ENCODE assay signal across 2 cellular contexts in the genomic region with DNA sequence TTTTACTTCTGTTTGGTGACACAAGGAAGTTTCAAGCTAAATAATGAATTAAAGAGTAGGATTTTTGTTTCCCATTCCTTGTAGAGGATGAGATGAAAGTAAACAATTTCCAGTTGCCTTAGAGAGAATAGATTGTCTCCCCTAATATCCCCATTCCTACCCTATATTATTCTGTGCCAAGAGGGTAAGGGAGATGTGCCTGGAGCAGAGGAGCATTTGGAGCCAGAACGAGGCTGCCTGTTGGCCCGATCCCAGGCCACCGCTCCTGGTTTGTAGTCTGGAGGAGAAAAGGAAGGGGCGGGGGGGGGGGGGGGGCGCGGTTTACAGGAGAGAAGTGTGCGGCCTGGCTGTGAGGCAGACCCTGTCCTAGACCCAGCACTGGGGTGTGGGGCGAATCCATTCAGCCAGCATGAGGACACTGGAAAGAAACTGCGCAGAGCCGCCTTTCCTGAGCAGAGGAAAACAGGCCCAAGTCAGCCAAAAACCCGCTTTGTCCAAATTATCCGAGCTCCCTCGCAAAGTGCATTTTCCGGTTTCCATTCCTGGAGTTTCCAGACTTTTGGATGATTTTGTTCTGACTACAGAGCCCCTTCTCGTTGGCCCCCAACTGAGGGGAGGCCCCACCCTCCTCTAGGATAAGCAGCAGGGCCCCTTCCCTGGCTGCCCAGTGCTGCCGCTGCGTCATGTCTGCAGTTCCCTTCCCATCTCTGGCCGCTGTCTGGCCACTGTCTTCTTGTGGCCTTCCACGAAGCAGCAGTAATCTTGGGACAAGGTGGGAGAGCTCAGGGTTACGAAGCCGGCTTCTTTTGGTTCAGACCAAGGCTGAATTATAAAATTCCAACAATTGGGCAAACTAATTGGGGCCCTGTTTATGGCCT.
TF ChIP-seq lines count a peak whose summit lies in the region.

No MANE protein-coding gene starts in this region.

TF ChIP-seq in GM23338, 12 proteins besides CTCF, POLR2A, EP300 and RAD21:
- TF ChIP-seq CREB1 (CRISPR knock-in tag; IDR thresholded peaks at IDR 0.05; ENCODE audit: low read depth) = no peak
- TF ChIP-seq EZH2 (IDR thresholded peaks at IDR 0.05; ENCODE audit: low read depth, unreplicated experiment) = peak; percentile 94
- no peak for TF ChIP-seq STAT1 (IDR thresholded peaks at IDR 0.05; ENCODE audit: unreplicated experiment)
- TF ChIP-seq REST (IDR thresholded peaks at IDR 0.05; ENCODE audit: unreplicated experiment) = no peak

TF ChIP-seq in K562, 482 proteins besides CTCF, POLR2A, EP300 and RAD21 (continues in another document):
- TF ChIP-seq SPI1 (IDR thresholded peaks at IDR 0.05; ENCODE audit: borderline replicate concordance, low read depth, low read length) (0 out of 2 replicates have a peak, but pooled peaks have one; percentile 4), TRIM24 (IDR thresholded peaks at IDR 0.05) (no peak), BCL6 (CRISPR knock-in tag; IDR thresholded peaks at IDR 0.05) (no peak), CBX3 (IDR thresholded peaks at IDR 0.05; ENCODE audit: borderline replicate concordance in 1 of 2, low read length in 2 of 2) (no peak), FOXK1 (CRISPR knock-in tag; IDR thresholded peaks at IDR 0.05; ENCODE audit: borderline replicate concordance) (no peak), EP400 (IDR thresholded peaks at IDR 0.05) (no peak), ZBTB7A (IDR thresholded peaks at IDR 0.05; ENCODE audit: borderline replicate concordance, control insufficient read depth, low read depth, low read length) (peak; percentile 21; the same call in 1 of the 2 replicates), ZNF436 (CRISPR knock-in tag; IDR thresholded peaks at IDR 0.05) (no peak), ZNF766 (CRISPR knock-in tag; conservative IDR thresholded peaks at IDR 0.05) (no peak), NCOA2 (IDR thresholded peaks at IDR 0.05; ENCODE audit: partially characterized antibody in 2 of 2) (no peak), KDM5B (IDR thresholded peaks at IDR 0.05; ENCODE audit: insufficient replicate concordance, low read depth, low read length) (peak; percentile 40), WHSC1 (IDR thresholded peaks at IDR 0.05; ENCODE audit: low read length) (peak; percentile 27), SMARCA4 (IDR thresholded peaks at IDR 0.05) (0 out of 2 replicates have a peak, but pooled peaks have one; percentile 18), ZNF584 (CRISPR knock-in tag; IDR thresholded peaks at IDR 0.05; ENCODE audit: low read depth) (no peak), MBD2 (IDR thresholded peaks at IDR 0.05; ENCODE audit: borderline replicate concordance, low read depth) (0 out of 2 replicates have a peak, but pooled peaks have one; percentile 21), TSC22D4 (tag; IDR thresholded peaks at IDR 0.05) (no peak), ZNF184 (CRISPR knock-in tag; IDR thresholded peaks at IDR 0.05) (no peak), ZNF507 (tag; conservative IDR thresholded peaks at IDR 0.05) (no peak), CC2D1A (IDR thresholded peaks at IDR 0.05) (no peak), RAD51 (IDR thresholded peaks at IDR 0.05; ENCODE audit: borderline replicate concordance, low read depth) (no peak), PRDM10 (IDR thresholded peaks at IDR 0.05; ENCODE audit: partially characterized antibody) (no peak), BMI1 (IDR thresholded peaks at IDR 0.05; ENCODE audit: low read length) (no peak), TAF7 (tag; IDR thresholded peaks at IDR 0.05) (no peak), PHF8 (IDR thresholded peaks at IDR 0.05; ENCODE audit: borderline replicate concordance, low read length) (peak; percentile 24; the same call in 1 of the 2 replicates), ZFX (CRISPR knock-in tag; IDR thresholded peaks at IDR 0.05) (peak; percentile 65), ZNF263 (CRISPR knock-in tag; IDR thresholded peaks at IDR 0.05; ENCODE audit: borderline replicate concordance) (no peak), POU5F1 (IDR thresholded peaks at IDR 0.05; ENCODE audit: borderline replicate concordance, low read depth, low read length, partially characterized antibody) (no peak), NR0B1 (IDR thresholded peaks at IDR 0.05; ENCODE audit: partially characterized antibody) (no peak), MNT (conservative IDR thresholded peaks at IDR 0.05) (no peak), RBM34 (IDR thresholded peaks at IDR 0.05; ENCODE audit: borderline replicate concordance, insufficient read depth, low read length) (no peak), ETS1 (conservative IDR thresholded peaks at IDR 0.05; ENCODE audit: control insufficient read depth, low read depth, low read length) (no peak)
- TF ChIP-seq, protein P1, sequence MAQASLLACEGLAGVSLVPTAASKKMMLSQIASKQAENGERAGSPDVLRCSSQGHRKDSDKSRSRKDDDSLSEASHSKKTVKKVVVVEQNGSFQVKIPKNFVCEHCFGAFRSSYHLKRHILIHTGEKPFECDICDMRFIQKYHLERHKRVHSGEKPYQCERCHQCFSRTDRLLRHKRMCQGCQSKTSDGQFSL (CRISPR knock-in tag; IDR thresholded peaks at IDR 0.05) = no peak
- TF ChIP-seq, protein P1 (tag; IDR thresholded peaks at IDR 0.05) = peak in 1 of 2 experiments; percentile 58; a peak in 1 of 4 replicates
- TF ChIP-seq, protein P2, sequence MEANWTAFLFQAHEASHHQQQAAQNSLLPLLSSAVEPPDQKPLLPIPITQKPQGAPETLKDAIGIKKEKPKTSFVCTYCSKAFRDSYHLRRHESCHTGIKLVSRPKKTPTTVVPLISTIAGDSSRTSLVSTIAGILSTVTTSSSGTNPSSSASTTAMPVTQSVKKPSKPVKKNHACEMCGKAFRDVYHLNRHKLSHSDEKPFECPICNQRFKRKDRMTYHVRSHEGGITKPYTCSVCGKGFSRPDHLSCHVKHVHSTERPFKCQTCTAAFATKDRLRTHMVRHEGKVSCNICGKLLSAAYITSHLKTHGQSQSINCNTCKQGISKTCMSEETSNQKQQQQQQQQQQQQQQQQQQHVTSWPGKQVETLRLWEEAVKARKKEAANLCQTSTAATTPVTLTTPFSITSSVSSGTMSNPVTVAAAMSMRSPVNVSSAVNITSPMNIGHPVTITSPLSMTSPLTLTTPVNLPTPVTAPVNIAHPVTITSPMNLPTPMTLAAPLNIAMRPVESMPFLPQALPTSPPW (CRISPR knock-in tag; IDR thresholded peaks at IDR 0.05) = peak; percentile 14; the same call in 1 of the 2 replicates
- TF ChIP-seq, protein P3, sequence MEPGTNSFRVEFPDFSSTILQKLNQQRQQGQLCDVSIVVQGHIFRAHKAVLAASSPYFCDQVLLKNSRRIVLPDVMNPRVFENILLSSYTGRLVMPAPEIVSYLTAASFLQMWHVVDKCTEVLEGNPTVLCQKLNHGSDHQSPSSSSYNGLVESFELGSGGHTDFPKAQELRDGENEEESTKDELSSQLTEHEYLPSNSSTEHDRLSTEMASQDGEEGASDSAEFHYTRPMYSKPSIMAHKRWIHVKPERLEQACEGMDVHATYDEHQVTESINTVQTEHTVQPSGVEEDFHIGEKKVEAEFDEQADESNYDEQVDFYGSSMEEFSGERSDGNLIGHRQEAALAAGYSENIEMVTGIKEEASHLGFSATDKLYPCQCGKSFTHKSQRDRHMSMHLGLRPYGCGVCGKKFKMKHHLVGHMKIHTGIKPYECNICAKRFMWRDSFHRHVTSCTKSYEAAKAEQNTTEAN (CRISPR knock-in tag; IDR thresholded peaks at IDR 0.05) = no peak
- TF ChIP-seq, protein P4, sequence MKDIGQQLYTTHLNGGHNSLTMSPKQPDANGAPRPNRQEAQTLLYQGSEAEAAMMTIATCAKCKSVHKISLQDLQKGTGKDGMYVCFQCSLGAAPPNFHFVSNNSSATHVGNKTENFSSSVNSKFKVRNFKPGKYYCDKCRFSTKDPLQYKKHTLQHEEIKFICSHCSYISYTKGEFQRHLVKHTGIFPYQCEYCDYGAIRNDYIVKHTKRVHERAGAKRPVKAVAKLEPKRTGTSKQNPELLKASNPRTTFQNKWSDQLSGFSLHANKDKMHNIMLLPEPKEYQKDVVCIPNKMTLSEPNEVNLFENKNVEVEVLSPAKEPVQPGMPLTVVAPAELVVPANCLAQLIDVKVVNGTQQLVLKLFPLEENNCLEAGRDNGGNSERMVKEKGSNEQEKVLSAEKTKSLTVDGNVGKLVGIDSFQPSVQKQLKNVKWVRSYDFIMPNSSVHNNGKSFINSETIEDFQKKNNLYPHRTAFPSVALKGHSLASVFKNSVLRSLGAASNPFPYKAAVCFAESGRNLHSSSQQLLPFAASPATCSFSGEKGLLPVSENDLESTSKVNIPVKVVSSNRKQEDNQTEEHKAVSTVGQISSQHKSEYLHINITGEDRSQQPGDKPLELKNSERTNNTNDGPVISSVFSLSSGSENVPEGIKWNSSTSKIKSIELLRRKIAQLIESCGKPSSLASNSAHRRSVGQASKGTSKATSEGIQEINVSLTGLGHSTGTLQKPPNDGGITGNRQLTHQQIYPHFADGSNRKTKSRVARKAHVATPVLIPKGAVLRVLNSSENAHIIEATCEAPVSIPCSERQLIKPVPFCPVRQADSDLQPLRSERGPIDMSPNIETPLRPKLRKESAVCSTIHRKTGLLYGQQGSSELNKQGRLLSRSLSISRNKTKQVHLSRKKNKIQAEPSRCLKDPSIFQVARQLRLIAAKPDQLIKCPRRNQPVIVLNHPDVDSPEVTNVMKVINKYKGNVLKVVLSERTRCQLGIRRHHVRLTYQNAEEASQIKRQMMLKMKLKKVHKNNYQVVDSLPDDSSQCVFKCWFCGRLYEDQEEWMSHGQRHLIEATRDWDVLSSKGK (CRISPR knock-in tag; IDR thresholded peaks at IDR 0.05) = no peak
- TF ChIP-seq, protein P5, sequence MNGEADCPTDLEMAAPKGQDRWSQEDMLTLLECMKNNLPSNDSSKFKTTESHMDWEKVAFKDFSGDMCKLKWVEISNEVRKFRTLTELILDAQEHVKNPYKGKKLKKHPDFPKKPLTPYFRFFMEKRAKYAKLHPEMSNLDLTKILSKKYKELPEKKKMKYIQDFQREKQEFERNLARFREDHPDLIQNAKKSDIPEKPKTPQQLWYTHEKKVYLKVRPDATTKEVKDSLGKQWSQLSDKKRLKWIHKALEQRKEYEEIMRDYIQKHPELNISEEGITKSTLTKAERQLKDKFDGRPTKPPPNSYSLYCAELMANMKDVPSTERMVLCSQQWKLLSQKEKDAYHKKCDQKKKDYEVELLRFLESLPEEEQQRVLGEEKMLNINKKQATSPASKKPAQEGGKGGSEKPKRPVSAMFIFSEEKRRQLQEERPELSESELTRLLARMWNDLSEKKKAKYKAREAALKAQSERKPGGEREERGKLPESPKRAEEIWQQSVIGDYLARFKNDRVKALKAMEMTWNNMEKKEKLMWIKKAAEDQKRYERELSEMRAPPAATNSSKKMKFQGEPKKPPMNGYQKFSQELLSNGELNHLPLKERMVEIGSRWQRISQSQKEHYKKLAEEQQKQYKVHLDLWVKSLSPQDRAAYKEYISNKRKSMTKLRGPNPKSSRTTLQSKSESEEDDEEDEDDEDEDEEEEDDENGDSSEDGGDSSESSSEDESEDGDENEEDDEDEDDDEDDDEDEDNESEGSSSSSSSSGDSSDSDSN (IDR thresholded peaks at IDR 0.05; ENCODE audit: borderline replicate concordance in 1 of 2, low read depth in 2 of 2, low read length in 2 of 2) = peak in 1 of 2 experiments; percentile 50; a peak in 1 of 4 replicates
